Comparison of ENCODE assay signal across 30 cellular contexts in the genomic region with DNA sequence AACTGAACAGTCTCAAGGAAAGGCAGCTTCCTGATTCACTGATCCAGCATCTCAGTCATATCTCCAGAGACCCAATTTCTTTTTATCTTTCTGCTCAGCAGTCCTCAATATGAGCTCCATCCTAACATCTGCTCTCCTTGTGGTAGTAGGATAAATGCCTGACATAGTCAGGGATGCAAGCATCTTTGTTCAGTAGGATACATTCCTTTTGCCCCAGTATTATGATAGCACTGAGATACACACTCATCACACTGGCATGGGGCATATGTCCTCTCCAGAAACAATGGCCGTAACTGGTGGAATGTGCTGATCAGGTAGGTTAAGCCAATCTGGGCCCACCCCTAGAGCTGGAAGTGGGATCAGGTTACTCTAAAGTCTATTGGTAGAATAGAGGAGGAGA.
DNase-seq lines count a peak whose midpoint lies in the region; FAIRE-seq and TF ChIP-seq lines count a peak whose summit lies in the region.
"Had no signal": no experiment of that assay in that cellular context is flagged by ENCODE, and none has a peak within 500 bp of the region (broad histone marks: within the 10 kb centered on the region; RNA-seq: fewer than 3 reads in every experiment).

No MANE protein-coding gene starts in this region.

- H3K4me3 ChIP-seq in AG10803 (ENCODE audit: low read length): no peak overlapping the region
- H3K4me3 ChIP-seq in ovary: no peak overlapping the region
- H3K4me3 ChIP-seq: body of pancreas, prostate gland, right lobe of liver, stomach, uterus had no signal

- no peaks in the 10 kb centered on the region for H3K4me1 ChIP-seq in ovary (ENCODE audit: insufficient read depth)
- H3K4me1 ChIP-seq: prostate gland, right lobe of liver, stomach, uterus had no signal

- H3K27ac ChIP-seq in ovary: no peak overlapping the region
- H3K27ac ChIP-seq: body of pancreas, prostate gland, right lobe of liver, stomach, uterus had no signal

- TF ChIP-seq POLR2A in ovary (IDR thresholded peaks at IDR 0.05): no peak

- no peak for FAIRE-seq in frontal cortex (lab: Jason Lieb, UNC)
- FAIRE-seq: A204.1, GM12892, keratinocyte had no signal

- 88 to 100% (median 94%) methylated on average over 1 of the region's 1 CpG for WGBS in ovary, 3 donors

- in situ Hi-C loops in GM13977 (cut with MboI; ENCODE audit: low pct_unique_long_range_greater_than_20kb, low sequenced_read_pairs, unreplicated experiment): no loop called here

- DNase-seq in AG10803 (ENCODE audit: low read depth): peak; percentile 82
- DNase-seq in HT1080 (ENCODE audit: low read depth): peak; percentile 5
- DNase-seq in astrocyte of the hippocampus (ENCODE audit: low read depth, low spot score): peak; percentile 9
- DNase-seq in kidney glomerular epithelial cell (lab: John Stamatoyannopoulos, UW): peak; percentile 54
- DNase-seq in COLO668 (lab: John Stamatoyannopoulos, UW; ENCODE audit: unreplicated experiment): no peak
- DNase-seq in frontal cortex (ENCODE audit: low spot score in 2 of 2): no peak
- no peak for DNase-seq in GM13977 (ENCODE audit: low spot score)
- no peak for DNase-seq in ovary
- DNase-seq: activated CD4-positive, alpha-beta memory T cell treated with anti-CD3 and anti-CD28 coated beads, Interleukin-2, amount 10 ng/mL, durations not matched to agents 7 days and 5 days; activated CD8-positive, alpha-beta memory T cell treated with anti-CD3 and anti-CD28 coated beads, Interleukin-2, amount 50 U/mL, for 4 hours; activated naive CD4-positive, alpha-beta T cell; body of pancreas; CD4-positive, alpha-beta memory T cell; glutamatergic neuron; KG1; midbrain; MM.1S; natural killer cell; NCI-H1105 treated with DMSO at 0.1 percent for 48 hours; NCI-H1930; NCI-H526; nucleus accumbens; right lobe of liver; stimulated activated CD4-positive, alpha-beta T cell treated with anti-CD3 and anti-CD28 coated beads, Interleukin-4, amount 100 ng/mL, for 1 hour; stomach; uterus had no signal

- intact Hi-C loops in ovary (cut with DNase I): no loop called here

- H3K9me3 ChIP-seq in ovary: no peaks in the 10 kb centered on the region
- H3K9me3 ChIP-seq: body of pancreas, prostate gland, right lobe of liver, stomach, uterus had no signal

- TF ChIP-seq CTCF in AG10803 (conservative IDR thresholded peaks at IDR 0.05; ENCODE audit: low read length) (no peak), GM13977 (IDR thresholded peaks at IDR 0.05; ENCODE audit: extremely low read depth, insufficient read depth, missing control alignments) (no peak), ovary (IDR thresholded peaks at IDR 0.05) (no peak)

- TF ChIP-seq EP300 in ovary (IDR thresholded peaks at IDR 0.05): no peak

- H3K27me3 ChIP-seq in ovary: no peaks in the 10 kb centered on the region
- H3K27me3 ChIP-seq: body of pancreas, right lobe of liver, stomach, uterus had no signal

- H3K36me3 ChIP-seq in ovary: no peaks in the 10 kb centered on the region
- H3K36me3 ChIP-seq: prostate gland, right lobe of liver, stomach, uterus had no signal

Comparison
In these comparisons a context has a peak if more than half of its experiments do, and no peak if none do; other contexts are left out.
1. DNase-seq: peak in AG10803 (single experiment), HT1080 (single experiment), astrocyte of the hippocampus (single experiment) and kidney glomerular epithelial cell (single experiment); none in COLO668 (single experiment), frontal cortex (0 of 2), GM13977 (single experiment) and ovary (0 of 5).